In genomic region chr17:68748381-68748780, GRCh38 we compare ENCODE assay signal across 25 cellular contexts.
DNase-seq lines count a peak whose midpoint lies in the region; ATAC-seq, FAIRE-seq and TF ChIP-seq lines count a peak whose summit lies in the region.
"Had no signal": no experiment of that assay in that cellular context is flagged by ENCODE, and none has a peak within 500 bp of the region (broad histone marks: within the 10 kb centered on the region; RNA-seq: fewer than 3 reads in every experiment).

No MANE protein-coding gene starts in this region.

- no peaks in the 10 kb centered on the region for H3K36me3 ChIP-seq in HepG2 (replicated peaks in 1 of 2; ENCODE audit: control insufficient read depth in 1 of 2, insufficient read depth in 2 of 2, low read length in 2 of 2)
- H3K36me3 ChIP-seq in right lobe of liver = no peaks in the 10 kb centered on the region
- no peaks in the 10 kb centered on the region for H3K36me3 ChIP-seq in PC-9 (ENCODE audit: low read depth)
- H3K36me3 ChIP-seq in trophoblast cell (ENCODE audit: control insufficient read depth in 1 of 2, insufficient read depth in 2 of 2, low read length in 2 of 2) = no peaks in the 10 kb centered on the region
- no peaks in the 10 kb centered on the region for H3K36me3 ChIP-seq in Karpas-422 (ENCODE audit: insufficient read depth, low read length)
- H3K36me3 ChIP-seq: BE2C, BLaER1 had no signal

- H3K4me3 ChIP-seq in HepG2 (replicated peaks in 1 of 3; ENCODE audit: insufficient read depth in 1 of 3, low read depth in 2 of 3, low read length in 3 of 3) = no peak overlapping the region
- no peak overlapping the region for H3K4me3 ChIP-seq in right lobe of liver
- H3K4me3 ChIP-seq in PC-9 = no peak overlapping the region
- no peak overlapping the region for H3K4me3 ChIP-seq in trophoblast cell (ENCODE audit: low read depth, low read length)
- no peak overlapping the region for H3K4me3 ChIP-seq in Karpas-422 (ENCODE audit: low read length)
- H3K4me3 ChIP-seq: BLaER1, GM12878 had no signal

- 16% methylated on average over 2 of the region's 2 CpGs for WGBS in HepG2 (ENCODE audit: low lambda C conversion rate)
- 100% methylated on average over 2 of the region's 2 CpGs for WGBS in right lobe of liver (ENCODE audit: insufficient coverage, low coverage, low lambda C conversion rate, missing lambda C conversion rate)
- no CpG with 5 or more reads among the region's 2 CpGs for WGBS in trophoblast cell (ENCODE audit: extremely low coverage, insufficient coverage, insufficient read length)

- TF ChIP-seq POLR2A in HepG2 (IDR thresholded peaks at IDR 0.05; ENCODE audit: insufficient read depth in 1 of 2, low read depth in 2 of 2, low read length in 2 of 2) (no peak), right lobe of liver (IDR thresholded peaks at IDR 0.05) (no peak)

- no peak overlapping the region for H4K8ac ChIP-seq in trophoblast cell (ENCODE audit: low read depth, low read length)

- H3K9me3 ChIP-seq in HepG2 (ENCODE audit: low read length) (no peaks in the 10 kb centered on the region), right lobe of liver (no peaks in the 10 kb centered on the region), PC-9 (ENCODE audit: insufficient read depth, low read depth) (peaks cover 4% of the 10 kb centered on the region; the same call in 1 of the 2 replicates), trophoblast cell (ENCODE audit: insufficient read depth, low read depth, low read length) (peaks cover 5% of the 10 kb centered on the region), Karpas-422 (ENCODE audit: low read length) (no peaks in the 10 kb centered on the region)
- H3K9me3 ChIP-seq: BE2C had no signal

- no peak overlapping the region for H3K14ac ChIP-seq in trophoblast cell (ENCODE audit: low read length)

- TF ChIP-seq EP300 in HepG2 (IDR thresholded peaks at IDR 0.05; ENCODE audit: low read depth in 2 of 2, low read length in 2 of 2) (no peak), HepG2 (CRISPR knock-in tag; IDR thresholded peaks at IDR 0.05; ENCODE audit: borderline replicate concordance) (no peak)

- ATAC-seq in HepG2 = no peak
- no peak for ATAC-seq in right lobe of liver
- no peak for ATAC-seq in HG02759 (IDR thresholded peaks at IDR 0.05; ENCODE audit: unreplicated experiment)
- ATAC-seq: GM12878 had no signal

- in situ Hi-C loops in HepG2 (cut with HindIII; ENCODE audit: extremely low pct_ligation_motif_present, low pct_unique_long_range_greater_than_20kb) = no loop called here

- TF ChIP-seq CTCF in HepG2 (CRISPR knock-in tag; IDR thresholded peaks at IDR 0.05) (no peak), right lobe of liver (IDR thresholded peaks at IDR 0.05) (no peak), PC-9 (conservative IDR thresholded peaks at IDR 0.05) (no peak)

- CTCF ChIA-PET in HepG2 (lab: Yijun Ruan, JAX; ENCODE audit: low intra/inter-chr PET ratio, low total read pairs) = no interaction called here
- CTCF ChIA-PET in PC-9 (lab: Charles Lee) = no interaction called here

- no peak overlapping the region for H3K27ac ChIP-seq in HepG2 (ENCODE audit: extremely low read length, insufficient read depth, low read length)
- H3K27ac ChIP-seq in right lobe of liver = no peak overlapping the region
- H3K27ac ChIP-seq in PC-9 = no peak overlapping the region
- no peak overlapping the region for H3K27ac ChIP-seq in trophoblast cell (ENCODE audit: low read depth, low read length)
- no peak overlapping the region for H3K27ac ChIP-seq in Karpas-422 (ENCODE audit: low read length)
- H3K27ac ChIP-seq: 22Rv1, BLaER1 had no signal

- H3K23ac ChIP-seq in trophoblast cell (ENCODE audit: low read length) = no peak overlapping the region

- H3K79me2 ChIP-seq in HepG2 (ENCODE audit: insufficient read depth, low read length) = no peaks in the 10 kb centered on the region
- H3K79me2 ChIP-seq in PC-9 (ENCODE audit: low read depth) = no peaks in the 10 kb centered on the region
- H3K79me2 ChIP-seq in trophoblast cell (ENCODE audit: control insufficient read depth, insufficient read depth, low read length, poor library complexity) = no peaks in the 10 kb centered on the region
- no peaks in the 10 kb centered on the region for H3K79me2 ChIP-seq in Karpas-422 (ENCODE audit: low read length)

- no peak overlapping the region for H4K91ac ChIP-seq in trophoblast cell (ENCODE audit: low read depth, low read length)

- DNase-seq in HepG2 (ENCODE audit: low spot score) (no peak), right lobe of liver (no peak), PC-9 (no peak), trophoblast cell (peak; percentile 80 to 93), Karpas-422 (no peak)
- DNase-seq: ACHN; BE2C; C1 segment of cervical spinal cord; CD4-positive, alpha-beta memory T cell; CD4-positive, CD25-positive, alpha-beta regulatory T cell; CD8-positive, alpha-beta memory T cell; COR-L47; DMS 273 treated with DMSO at 0.1 percent for 48 hours; DMS153; DMS53; DMS79; DND-41; EL; GDM1 had no signal

- peaks cover 0 to 13% of the 10 kb centered on the region in 2 experiments; a peak in 4 of 5 replicates for H3K27me3 ChIP-seq in HepG2 (ENCODE audit: control insufficient read depth in 1 of 2, insufficient read depth in 2 of 2, low read length in 2 of 2)
- H3K27me3 ChIP-seq in right lobe of liver = no peaks in the 10 kb centered on the region
- peaks cover 4% of the 10 kb centered on the region; the same call in 1 of the 2 replicates for H3K27me3 ChIP-seq in PC-9 (ENCODE audit: insufficient read depth, low read depth)
- H3K27me3 ChIP-seq in trophoblast cell (ENCODE audit: insufficient read depth, low read length) = no peaks in the 10 kb centered on the region
- no peaks in the 10 kb centered on the region for H3K27me3 ChIP-seq in Karpas-422 (ENCODE audit: low read length)
- H3K27me3 ChIP-seq: BLaER1 had no signal

- BruUV-seq in HepG2 (replicated peaks; lab: Mats Ljungman, UMichigan) (no TSS peak), PC-9 (replicated peaks; lab: Mats Ljungman, UMichigan) (no TSS peak)

- no peak overlapping the region for H2BK12ac ChIP-seq in trophoblast cell (ENCODE audit: low read length)

- TF ChIP-seq RAD21 in HepG2 (CRISPR knock-in tag; IDR thresholded peaks at IDR 0.05) = no peak

- H3K4ac ChIP-seq in trophoblast cell (ENCODE audit: low read depth, low read length) = no peak overlapping the region

- no peaks in the 10 kb centered on the region for H4K20me1 ChIP-seq in HepG2 (ENCODE audit: insufficient read depth, low read length)
- no peaks in the 10 kb centered on the region for H4K20me1 ChIP-seq in PC-9 (ENCODE audit: insufficient read depth)
- H4K20me1 ChIP-seq in Karpas-422 (ENCODE audit: insufficient read depth, low read depth, low read length) = no peaks in the 10 kb centered on the region
- H4K20me1 ChIP-seq: BLaER1 had no signal

- H3K4me1 ChIP-seq in HepG2 (ENCODE audit: insufficient read depth, low read length) (peaks cover 15% of the 10 kb centered on the region), right lobe of liver (no peaks in the 10 kb centered on the region), PC-9 (replicated peaks; ENCODE audit: insufficient read depth) (no peaks in the 10 kb centered on the region), trophoblast cell (ENCODE audit: control insufficient read depth in 1 of 2, insufficient read depth in 2 of 2, low read length in 2 of 2) (no peaks in the 10 kb centered on the region), Karpas-422 (ENCODE audit: low read length) (no peaks in the 10 kb centered on the region)
- H3K4me1 ChIP-seq: BE2C, BLaER1 had no signal

- H3K9ac ChIP-seq in HepG2 (ENCODE audit: insufficient read depth, low read depth, low read length) = no peak overlapping the region
- no peak overlapping the region for H3K9ac ChIP-seq in trophoblast cell (ENCODE audit: low read length)
- H3K9ac ChIP-seq in Karpas-422 (ENCODE audit: low read length) = no peak overlapping the region
- H3K9ac ChIP-seq: BLaER1 had no signal

- POLR2A ChIA-PET in HepG2 (lab: Yijun Ruan, JAX) = no interaction called here
- POLR2A ChIA-PET in PC-9 (lab: Charles Lee; ENCODE audit: unreplicated experiment) = no interaction called here

- FAIRE-seq in HepG2 (lab: Jason Lieb, UNC) = no peak
- FAIRE-seq: A204.1, GM12878, GM12892 had no signal

- intact Hi-C loops in HepG2 (cut with micrococcal nuclease; ENCODE audit: unreplicated experiment) = no loop called here
- intact Hi-C loops in right lobe of liver (cut with DNase I) = loop anchor here in 1 of 2 donors (10.0 kb wide), 2 partner anchors 74 to 124 kb away; no protein-coding TSS in a partner anchor
- intact Hi-C loops in PC-9 (cut with micrococcal nuclease; ENCODE audit: unreplicated experiment) = no loop called here

- H3F3A ChIP-seq in PC-9 (ENCODE audit: insufficient read depth, low read depth) = no peaks in the 10 kb centered on the region

- no peak overlapping the region for H3K18ac ChIP-seq in trophoblast cell (ENCODE audit: low read length)

- H3K4me2 ChIP-seq in HepG2 (ENCODE audit: low read depth, low read length) = no peak overlapping the region
- H3K4me2 ChIP-seq in PC-9 = no peak overlapping the region
- no peak overlapping the region for H3K4me2 ChIP-seq in trophoblast cell (ENCODE audit: low read length)
- no peak overlapping the region for H3K4me2 ChIP-seq in Karpas-422 (ENCODE audit: low read depth, low read length, poor library complexity, severe bottlenecking)
- H3K4me2 ChIP-seq: BLaER1 had no signal

- H2AFZ ChIP-seq in HepG2 (ENCODE audit: low read length) (no peak overlapping the region), PC-9 (0 out of 2 replicates have a peak overlapping the region, but pooled peaks have one; percentile 52), trophoblast cell (ENCODE audit: insufficient read depth, low read length, poor library complexity) (no peak overlapping the region), Karpas-422 (ENCODE audit: low read length) (no peak overlapping the region)

- H4K12ac ChIP-seq in trophoblast cell (ENCODE audit: low read depth, low read length) = no peak overlapping the region

- no peak overlapping the region for H2AK5ac ChIP-seq in trophoblast cell (ENCODE audit: low read length)

- H3K9me2 ChIP-seq in PC-9 (ENCODE audit: insufficient read depth) (no peaks in the 10 kb centered on the region), Karpas-422 (replicated peaks; ENCODE audit: insufficient read depth, low read length) (no peaks in the 10 kb centered on the region)

- H2BK5ac ChIP-seq in trophoblast cell (ENCODE audit: low read depth, low read length, poor library complexity) = no peak overlapping the region

- no peaks in the 10 kb centered on the region for H3K79me1 ChIP-seq in trophoblast cell (ENCODE audit: low read length)

- H2BK120ac ChIP-seq in trophoblast cell (ENCODE audit: insufficient read depth, low read length, poor library complexity) = no peak overlapping the region

TF ChIP-seq in HepG2, 621 proteins besides CTCF, POLR2A, EP300 and RAD21:
- TF ChIP-seq HNRNPH1 (optimal IDR thresholded peaks at IDR 0.05; ENCODE audit: low read depth, low read length) = no peak
- TF ChIP-seq SP140L (CRISPR knock-in tag; IDR thresholded peaks at IDR 0.05; ENCODE audit: borderline replicate concordance) = no peak
- no peak for TF ChIP-seq ZNF251 (CRISPR knock-in tag; IDR thresholded peaks at IDR 0.05)
- TF ChIP-seq ATF7 (IDR thresholded peaks at IDR 0.05) = peak; percentile 51; the same call in 1 of the 2 replicates
- no peak for TF ChIP-seq ATF7 (CRISPR knock-in tag; IDR thresholded peaks at IDR 0.05)
- 0 out of 2 replicates have a peak, but pooled peaks have one; percentile 26 for TF ChIP-seq CREB1 (IDR thresholded peaks at IDR 0.05)
- no peak for TF ChIP-seq CREB1 (CRISPR knock-in tag; IDR thresholded peaks at IDR 0.05)

Comparison
In these comparisons a context has a peak if more than half of its experiments do, and no peak if none do; other contexts are left out.
1. DNase-seq: peak in trophoblast cell (2 of 2); none in HepG2 (single experiment), right lobe of liver (0 of 3), PC-9 (0 of 2) and Karpas-422 (single experiment).